1 cellular context compared by ENCODE assay signal in the genomic region with DNA sequence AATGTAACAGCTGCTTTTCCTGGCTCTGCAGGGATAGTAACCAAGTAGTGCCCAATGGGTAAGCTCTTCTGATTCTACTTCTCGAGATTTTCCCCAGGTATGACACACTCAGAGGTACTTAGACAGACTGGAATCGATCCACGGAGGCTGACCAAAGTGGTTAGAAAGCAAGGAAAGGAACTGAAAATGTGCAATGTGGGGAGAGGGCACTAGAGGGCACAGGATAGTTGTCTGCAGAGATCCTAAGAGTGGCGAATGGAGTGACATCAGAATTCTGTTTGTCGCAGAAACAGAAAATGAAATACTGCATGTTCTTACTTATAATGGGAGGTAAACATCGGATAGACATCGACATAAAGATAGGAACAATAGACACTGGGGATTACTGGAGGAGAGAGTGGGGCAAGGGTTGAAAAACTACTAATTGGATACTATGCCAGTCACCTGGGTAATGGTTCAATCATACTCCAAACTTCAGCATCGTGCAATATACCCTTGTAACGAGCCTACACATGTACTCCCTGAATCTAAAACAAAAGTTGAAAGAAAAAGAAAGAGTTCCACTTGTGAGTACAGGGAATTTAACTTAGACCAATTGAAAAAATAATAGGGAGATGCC.
TF ChIP-seq lines count a peak whose summit lies in the region.

No MANE protein-coding gene starts in this region.

TF ChIP-seq in K562, 482 proteins besides CTCF, POLR2A, EP300 and RAD21 (continued from another document):
- TF ChIP-seq, protein P1, sequence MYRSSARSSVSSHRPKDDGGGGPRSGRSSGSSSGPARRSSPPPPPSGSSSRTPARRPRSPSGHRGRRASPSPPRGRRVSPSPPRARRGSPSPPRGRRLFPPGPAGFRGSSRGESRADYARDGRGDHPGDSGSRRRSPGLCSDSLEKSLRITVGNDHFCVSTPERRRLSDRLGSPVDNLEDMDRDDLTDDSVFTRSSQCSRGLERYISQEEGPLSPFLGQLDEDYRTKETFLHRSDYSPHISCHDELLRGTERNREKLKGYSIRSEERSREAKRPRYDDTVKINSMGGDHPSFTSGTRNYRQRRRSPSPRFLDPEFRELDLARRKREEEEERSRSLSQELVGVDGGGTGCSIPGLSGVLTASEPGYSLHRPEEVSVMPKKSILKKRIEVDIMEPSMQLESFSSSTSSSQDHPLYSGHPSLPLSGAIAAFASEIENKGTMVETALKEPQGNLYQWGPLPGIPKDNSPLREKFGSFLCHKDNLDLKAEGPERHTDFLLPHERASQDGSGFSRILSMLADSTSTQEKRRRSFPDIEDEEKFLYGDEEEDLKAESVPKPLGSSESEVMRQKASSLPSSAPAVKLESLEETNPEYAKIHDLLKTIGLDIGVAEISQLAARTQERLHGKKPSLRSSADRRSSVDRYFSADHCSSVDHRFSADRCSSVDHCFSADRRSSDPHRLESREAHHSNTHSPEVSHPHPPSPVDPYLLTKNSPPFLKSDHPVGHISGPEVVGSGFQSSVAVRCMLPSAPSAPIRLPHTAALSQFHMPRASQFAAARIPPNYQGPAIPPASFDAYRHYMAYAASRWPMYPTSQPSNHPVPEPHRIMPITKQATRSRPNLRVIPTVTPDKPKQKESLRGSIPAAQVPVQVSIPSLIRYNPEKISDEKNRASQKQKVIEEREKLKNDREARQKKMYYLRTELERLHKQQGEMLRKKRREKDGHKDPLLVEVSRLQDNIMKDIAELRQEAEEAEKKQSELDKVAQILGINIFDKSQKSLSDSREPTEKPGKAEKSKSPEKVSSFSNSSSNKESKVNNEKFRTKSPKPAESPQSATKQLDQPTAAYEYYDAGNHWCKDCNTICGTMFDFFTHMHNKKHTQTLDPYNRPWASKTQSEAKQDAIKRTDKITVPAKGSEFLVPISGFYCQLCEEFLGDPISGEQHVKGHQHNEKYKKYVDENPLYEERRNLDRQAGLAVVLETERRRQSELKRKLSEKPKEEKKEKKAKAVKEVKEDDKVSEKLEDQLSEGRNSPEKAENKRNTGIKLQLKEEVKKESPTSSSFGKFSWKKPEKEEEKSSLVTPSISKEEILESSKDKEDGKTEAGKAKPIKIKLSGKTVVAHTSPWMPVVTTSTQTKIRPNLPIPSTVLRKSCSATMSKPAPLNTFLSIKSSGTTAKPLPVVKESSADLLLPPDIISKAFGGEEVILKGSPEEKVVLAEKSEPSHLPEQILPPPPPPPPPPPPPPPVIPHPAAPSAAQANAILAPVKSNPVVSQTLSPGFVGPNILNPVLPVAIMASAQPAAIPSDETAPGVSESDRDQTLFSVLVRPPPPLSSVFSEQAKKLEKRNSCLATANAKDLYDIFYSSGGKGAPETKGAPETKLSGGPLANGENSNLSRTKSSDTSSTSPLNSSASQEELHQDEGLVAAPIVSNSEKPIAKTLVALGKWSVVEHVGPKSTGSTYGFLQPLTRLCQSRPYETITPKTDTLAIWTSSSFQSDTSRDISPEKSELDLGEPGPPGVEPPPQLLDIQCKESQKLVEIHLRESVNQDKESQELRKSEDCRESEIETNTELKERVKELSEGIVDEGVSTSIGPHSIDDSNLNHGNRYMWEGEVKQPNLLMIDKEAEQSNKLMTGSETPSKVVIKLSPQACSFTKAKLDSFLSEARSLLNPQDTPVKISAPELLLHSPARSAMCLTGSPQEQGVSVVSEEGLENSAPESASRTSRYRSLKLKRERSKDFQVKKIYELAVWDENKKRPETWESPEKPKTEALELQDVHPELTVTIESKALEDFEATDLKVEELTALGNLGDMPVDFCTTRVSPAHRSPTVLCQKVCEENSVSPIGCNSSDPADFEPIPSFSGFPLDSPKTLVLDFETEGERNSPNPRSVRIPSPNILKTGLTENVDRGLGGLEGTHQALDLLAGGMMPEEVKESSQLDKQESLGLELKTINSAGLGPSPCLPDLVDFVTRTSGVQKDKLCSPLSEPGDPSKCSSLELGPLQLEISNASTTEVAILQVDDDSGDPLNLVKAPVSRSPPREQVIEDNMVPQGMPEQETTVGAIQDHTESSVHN (IDR thresholded peaks at IDR 0.05; ENCODE audit: borderline replicate concordance in 1 of 2, low read depth in 1 of 2) = no peak
- no peak for TF ChIP-seq ZNF75A (CRISPR knock-in tag; IDR thresholded peaks at IDR 0.05)
- TF ChIP-seq, protein P2, sequence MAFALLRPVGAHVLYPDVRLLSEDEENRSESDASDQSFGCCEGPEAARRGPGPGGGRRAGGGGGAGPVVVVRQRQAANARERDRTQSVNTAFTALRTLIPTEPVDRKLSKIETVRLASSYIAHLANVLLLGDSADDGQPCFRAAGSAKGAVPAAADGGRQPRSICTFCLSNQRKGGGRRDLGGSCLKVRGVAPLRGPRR (CRISPR knock-in tag; IDR thresholded peaks at IDR 0.05) = no peak
- no peak for TF ChIP-seq CREB1 (IDR thresholded peaks at IDR 0.05)
- TF ChIP-seq CREB1 (CRISPR knock-in tag; IDR thresholded peaks at IDR 0.05) = no peak
- TF ChIP-seq SMAD3 (CRISPR knock-in tag; conservative IDR thresholded peaks at IDR 0.05) = no peak
- TF ChIP-seq NFRKB (IDR thresholded peaks at IDR 0.05; ENCODE audit: low read depth) = no peak
- TF ChIP-seq, protein P3, sequence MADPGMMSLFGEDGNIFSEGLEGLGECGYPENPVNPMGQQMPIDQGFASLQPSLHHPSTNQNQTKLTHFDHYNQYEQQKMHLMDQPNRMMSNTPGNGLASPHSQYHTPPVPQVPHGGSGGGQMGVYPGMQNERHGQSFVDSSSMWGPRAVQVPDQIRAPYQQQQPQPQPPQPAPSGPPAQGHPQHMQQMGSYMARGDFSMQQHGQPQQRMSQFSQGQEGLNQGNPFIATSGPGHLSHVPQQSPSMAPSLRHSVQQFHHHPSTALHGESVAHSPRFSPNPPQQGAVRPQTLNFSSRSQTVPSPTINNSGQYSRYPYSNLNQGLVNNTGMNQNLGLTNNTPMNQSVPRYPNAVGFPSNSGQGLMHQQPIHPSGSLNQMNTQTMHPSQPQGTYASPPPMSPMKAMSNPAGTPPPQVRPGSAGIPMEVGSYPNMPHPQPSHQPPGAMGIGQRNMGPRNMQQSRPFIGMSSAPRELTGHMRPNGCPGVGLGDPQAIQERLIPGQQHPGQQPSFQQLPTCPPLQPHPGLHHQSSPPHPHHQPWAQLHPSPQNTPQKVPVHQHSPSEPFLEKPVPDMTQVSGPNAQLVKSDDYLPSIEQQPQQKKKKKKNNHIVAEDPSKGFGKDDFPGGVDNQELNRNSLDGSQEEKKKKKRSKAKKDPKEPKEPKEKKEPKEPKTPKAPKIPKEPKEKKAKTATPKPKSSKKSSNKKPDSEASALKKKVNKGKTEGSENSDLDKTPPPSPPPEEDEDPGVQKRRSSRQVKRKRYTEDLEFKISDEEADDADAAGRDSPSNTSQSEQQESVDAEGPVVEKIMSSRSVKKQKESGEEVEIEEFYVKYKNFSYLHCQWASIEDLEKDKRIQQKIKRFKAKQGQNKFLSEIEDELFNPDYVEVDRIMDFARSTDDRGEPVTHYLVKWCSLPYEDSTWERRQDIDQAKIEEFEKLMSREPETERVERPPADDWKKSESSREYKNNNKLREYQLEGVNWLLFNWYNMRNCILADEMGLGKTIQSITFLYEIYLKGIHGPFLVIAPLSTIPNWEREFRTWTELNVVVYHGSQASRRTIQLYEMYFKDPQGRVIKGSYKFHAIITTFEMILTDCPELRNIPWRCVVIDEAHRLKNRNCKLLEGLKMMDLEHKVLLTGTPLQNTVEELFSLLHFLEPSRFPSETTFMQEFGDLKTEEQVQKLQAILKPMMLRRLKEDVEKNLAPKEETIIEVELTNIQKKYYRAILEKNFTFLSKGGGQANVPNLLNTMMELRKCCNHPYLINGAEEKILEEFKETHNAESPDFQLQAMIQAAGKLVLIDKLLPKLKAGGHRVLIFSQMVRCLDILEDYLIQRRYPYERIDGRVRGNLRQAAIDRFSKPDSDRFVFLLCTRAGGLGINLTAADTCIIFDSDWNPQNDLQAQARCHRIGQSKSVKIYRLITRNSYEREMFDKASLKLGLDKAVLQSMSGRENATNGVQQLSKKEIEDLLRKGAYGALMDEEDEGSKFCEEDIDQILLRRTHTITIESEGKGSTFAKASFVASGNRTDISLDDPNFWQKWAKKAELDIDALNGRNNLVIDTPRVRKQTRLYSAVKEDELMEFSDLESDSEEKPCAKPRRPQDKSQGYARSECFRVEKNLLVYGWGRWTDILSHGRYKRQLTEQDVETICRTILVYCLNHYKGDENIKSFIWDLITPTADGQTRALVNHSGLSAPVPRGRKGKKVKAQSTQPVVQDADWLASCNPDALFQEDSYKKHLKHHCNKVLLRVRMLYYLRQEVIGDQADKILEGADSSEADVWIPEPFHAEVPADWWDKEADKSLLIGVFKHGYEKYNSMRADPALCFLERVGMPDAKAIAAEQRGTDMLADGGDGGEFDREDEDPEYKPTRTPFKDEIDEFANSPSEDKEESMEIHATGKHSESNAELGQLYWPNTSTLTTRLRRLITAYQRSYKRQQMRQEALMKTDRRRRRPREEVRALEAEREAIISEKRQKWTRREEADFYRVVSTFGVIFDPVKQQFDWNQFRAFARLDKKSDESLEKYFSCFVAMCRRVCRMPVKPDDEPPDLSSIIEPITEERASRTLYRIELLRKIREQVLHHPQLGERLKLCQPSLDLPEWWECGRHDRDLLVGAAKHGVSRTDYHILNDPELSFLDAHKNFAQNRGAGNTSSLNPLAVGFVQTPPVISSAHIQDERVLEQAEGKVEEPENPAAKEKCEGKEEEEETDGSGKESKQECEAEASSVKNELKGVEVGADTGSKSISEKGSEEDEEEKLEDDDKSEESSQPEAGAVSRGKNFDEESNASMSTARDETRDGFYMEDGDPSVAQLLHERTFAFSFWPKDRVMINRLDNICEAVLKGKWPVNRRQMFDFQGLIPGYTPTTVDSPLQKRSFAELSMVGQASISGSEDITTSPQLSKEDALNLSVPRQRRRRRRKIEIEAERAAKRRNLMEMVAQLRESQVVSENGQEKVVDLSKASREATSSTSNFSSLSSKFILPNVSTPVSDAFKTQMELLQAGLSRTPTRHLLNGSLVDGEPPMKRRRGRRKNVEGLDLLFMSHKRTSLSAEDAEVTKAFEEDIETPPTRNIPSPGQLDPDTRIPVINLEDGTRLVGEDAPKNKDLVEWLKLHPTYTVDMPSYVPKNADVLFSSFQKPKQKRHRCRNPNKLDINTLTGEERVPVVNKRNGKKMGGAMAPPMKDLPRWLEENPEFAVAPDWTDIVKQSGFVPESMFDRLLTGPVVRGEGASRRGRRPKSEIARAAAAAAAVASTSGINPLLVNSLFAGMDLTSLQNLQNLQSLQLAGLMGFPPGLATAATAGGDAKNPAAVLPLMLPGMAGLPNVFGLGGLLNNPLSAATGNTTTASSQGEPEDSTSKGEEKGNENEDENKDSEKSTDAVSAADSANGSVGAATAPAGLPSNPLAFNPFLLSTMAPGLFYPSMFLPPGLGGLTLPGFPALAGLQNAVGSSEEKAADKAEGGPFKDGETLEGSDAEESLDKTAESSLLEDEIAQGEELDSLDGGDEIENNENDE (IDR thresholded peaks at IDR 0.05; ENCODE audit: low read depth, low read length) = no peak
- TF ChIP-seq NCOA1 (IDR thresholded peaks at IDR 0.05; ENCODE audit: low read depth) = no peak
- no peak for TF ChIP-seq MIER1 (IDR thresholded peaks at IDR 0.05; ENCODE audit: low read depth)
